In genomic region chr13:38417241-38417640, GRCh38 we compare ENCODE assay signal across 32 cellular contexts.
"Had no signal": no experiment of that assay in that cellular context is flagged by ENCODE, and none has a peak within 500 bp of the region (broad histone marks: within the 10 kb centered on the region; RNA-seq: fewer than 3 reads in every experiment).

No MANE protein-coding gene starts in this region.

- FAIRE-seq: endothelial cell of umbilical vein had no signal

- H3K36me3 Mint-ChIP-seq: immature natural killer cell; mesothelial cell of epicardium; naive B cell; natural killer cell treated with Interleukin-12 subunit alpha and Interleukin-12 subunit beta and Interleukin-15 and Interleukin-18, amount 100 ng/mL, for 72 hours had no signal

- ATAC-seq: left cardiac atrium; left lung; natural killer cell treated with Interleukin-12 subunit alpha and Interleukin-12 subunit beta and Interleukin-15 and Interleukin-18, amount 100 ng/mL, for 72 hours; sciatic nerve had no signal

- H3K9ac ChIP-seq: parathyroid adenoma had no signal

- H3K4me1 Mint-ChIP-seq: neural crest cell had no signal

- H3K4me3 ChIP-seq: colonic mucosa, left lung, mucosa of descending colon, right atrium auricular region, smooth muscle cell, suprapubic skin, transverse colon, upper lobe of right lung, vagina had no signal

- DNase-seq: colonic mucosa; effector CD8-positive, alpha-beta T cell; foreskin melanocyte; glutamatergic neuron; hypothalamus; immature natural killer cell; left cardiac atrium; left lung; mesenchymal stem cell; naive B cell; stimulated activated CD4-positive, alpha-beta T cell treated with anti-CD3 and anti-CD28 coated beads, Interleukin-12 subunit alpha, Interleukin-12 subunit beta, amount 100 ng/mL, for 4 hours; stimulated activated CD4-positive, alpha-beta T cell treated with anti-CD3 and anti-CD28 coated beads, Interleukin-1b, Interleukin-23, amount 100 ng/mL, for 48 hours; stimulated activated CD4-positive, alpha-beta T cell treated with anti-CD3 and anti-CD28 coated beads, Interleukin-4, amount 100 ng/mL, for 1 hour; stimulated activated CD8-positive, alpha-beta memory T cell treated with anti-CD3 and anti-CD28 coated beads, Interleukin-4, amount 100 ng/mL, for 48 hours; stimulated activated naive CD4-positive, alpha-beta T cell; stimulated activated naive CD8-positive, alpha-beta T cell treated with anti-CD3 and anti-CD28 coated beads, Interleukin-15, amount 100 ng/mL, for 72 hours; transverse colon; upper lobe of right lung had no signal

- H3K27ac ChIP-seq: colonic mucosa, left lung, neutrophil, parathyroid adenoma, right atrium auricular region, suprapubic skin, transverse colon, upper lobe of right lung, vagina had no signal

- H3K4me1 ChIP-seq: colonic mucosa, left lung, parathyroid adenoma, right atrium auricular region, suprapubic skin, transverse colon, upper lobe of right lung, vagina had no signal

- H3K27me3 Mint-ChIP-seq: dendritic cell treated with granulocyte-macrophage colony-stimulating factor and Interleukin-4, amounts not matched to agents 40 ng/mL and 50 ng/mL, for 4 days; naive B cell; natural killer cell treated with Interleukin-12 subunit alpha and Interleukin-12 subunit beta and Interleukin-15 and Interleukin-18, amount 100 ng/mL, for 72 hours; progenitor cell of endocrine pancreas; stimulated activated naive CD8-positive, alpha-beta T cell treated with anti-CD3 and anti-CD28 coated beads, Interleukin-15, amount 100 ng/mL, for 72 hours had no signal

- H3K9me3 Mint-ChIP-seq: dendritic cell treated with granulocyte-macrophage colony-stimulating factor and Interleukin-4, amounts not matched to agents 40 ng/mL and 50 ng/mL, for 4 days; naive B cell; stimulated activated naive CD8-positive, alpha-beta T cell treated with anti-CD3 and anti-CD28 coated beads, Interleukin-15, amount 100 ng/mL, for 72 hours had no signal

- H3K27ac Mint-ChIP-seq: dendritic cell treated with granulocyte-macrophage colony-stimulating factor and Interleukin-4, amounts not matched to agents 40 ng/mL and 50 ng/mL, for 4 days; immature natural killer cell; mesothelial cell of epicardium; naive B cell; natural killer cell treated with Interleukin-12 subunit alpha and Interleukin-12 subunit beta and Interleukin-15 and Interleukin-18, amount 100 ng/mL, for 72 hours; progenitor cell of endocrine pancreas; stimulated activated naive CD8-positive, alpha-beta T cell treated with anti-CD3 and anti-CD28 coated beads, Interleukin-15, amount 100 ng/mL, for 72 hours had no signal

- H3K36me3 ChIP-seq: colonic mucosa, left lung, neutrophil, right atrium auricular region, suprapubic skin, transverse colon, upper lobe of right lung, vagina had no signal

- H3K9me3 ChIP-seq: colonic mucosa, mucosa of descending colon, neutrophil, right atrium auricular region, suprapubic skin, transverse colon, upper lobe of right lung, vagina had no signal

- H3K79me2 ChIP-seq: parathyroid adenoma had no signal

- H3K4me2 ChIP-seq: smooth muscle cell had no signal

- H2AFZ ChIP-seq: parathyroid adenoma had no signal

- H3K27me3 ChIP-seq: colonic mucosa, left lung, neutrophil, right atrium auricular region, suprapubic skin, transverse colon, upper lobe of right lung, vagina had no signal

- H3K4me3 Mint-ChIP-seq: dendritic cell treated with granulocyte-macrophage colony-stimulating factor and Interleukin-4, amounts not matched to agents 40 ng/mL and 50 ng/mL, for 4 days; immature natural killer cell; mesothelial cell of epicardium; natural killer cell treated with Interleukin-12 subunit alpha and Interleukin-12 subunit beta and Interleukin-15 and Interleukin-18, amount 100 ng/mL, for 72 hours; neural crest cell; stimulated activated naive CD8-positive, alpha-beta T cell treated with anti-CD3 and anti-CD28 coated beads, Interleukin-15, amount 100 ng/mL, for 72 hours had no signal
